In the genomic region with DNA sequence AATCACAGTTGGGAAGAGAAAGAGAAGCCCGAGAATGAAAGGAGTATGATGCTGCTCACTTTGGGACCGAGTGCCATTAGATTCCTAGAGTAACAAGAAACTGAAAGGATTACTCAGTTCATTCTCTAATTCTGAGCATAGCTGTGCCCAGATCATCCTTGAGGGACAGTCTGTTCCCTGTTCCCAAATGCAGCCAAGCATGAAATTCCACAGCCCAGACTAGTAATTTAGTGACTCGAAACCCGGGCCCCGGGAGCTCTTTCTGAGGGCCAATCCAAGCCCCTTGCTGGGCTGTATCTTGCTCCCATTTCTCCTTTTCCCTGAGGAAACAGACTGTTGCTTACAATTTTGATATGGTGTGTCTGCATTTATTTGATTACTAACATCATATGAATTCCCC, we compare ENCODE assay signal across 20 cellular contexts. TPM values are rescaled to one million over a fixed set of nuclear protein-coding genes. Genes with fewer than 3 reads are reported as not detected.
DNase-seq lines count a peak whose midpoint lies in the region; TF ChIP-seq lines count a peak whose summit lies in the region.
"Had no signal": no experiment of that assay in that cellular context is flagged by ENCODE, and none has a peak within 500 bp of the region (broad histone marks: within the 10 kb centered on the region; RNA-seq: fewer than 3 reads in every experiment).

No MANE protein-coding gene starts in this region.

- H3K9ac ChIP-seq in BLaER1 = no peak overlapping the region
- H3K9ac ChIP-seq: SK-N-SH had no signal

- H3K27ac ChIP-seq in BLaER1 (peak overlapping the region; percentile 90; the same call in 1 of the 2 replicates), ascending aorta (peak overlapping the region; percentile 6 to 41)

- peaks cover 6% of the 10 kb centered on the region; the same call in 1 of the 2 replicates for H3K36me3 ChIP-seq in BLaER1
- no peaks in the 10 kb centered on the region for H3K36me3 ChIP-seq in ascending aorta

- H4K20me1 ChIP-seq in BLaER1 = no peaks in the 10 kb centered on the region

- H3K9me3 ChIP-seq in BLaER1 (peaks cover 23% of the 10 kb centered on the region), ascending aorta (no peaks in the 10 kb centered on the region)

- TF ChIP-seq CTCF in ascending aorta (IDR thresholded peaks at IDR 0.05) = no peak

- peak overlapping the region; percentile 78 for H3K4me2 ChIP-seq in BLaER1
- H3K4me2 ChIP-seq: GM23338, SK-N-SH had no signal

- H3K27me3 ChIP-seq in BLaER1 = no peaks in the 10 kb centered on the region
- H3K27me3 ChIP-seq in ascending aorta = no peaks in the 10 kb centered on the region

- intact Hi-C loops in ascending aorta (cut with DNase I) = no loop called here

- H3K4me3 ChIP-seq in BLaER1 (no peak overlapping the region; the same call in 1 of the 2 replicates), ascending aorta (no peak overlapping the region)
- H3K4me3 ChIP-seq: GM23338 had no signal

- DNase-seq in LHCN-M2 (ENCODE audit: low read depth) (peak; percentile 17), ascending aorta (ENCODE audit: low spot score in 2 of 2) (peak in 1 of 2 donors; percentile 72), renal cortical epithelial cell (ENCODE audit: low read depth) (peak; percentile 59), HCEC 1CT (no peak), DMS 273 (lab: John Stamatoyannopoulos, UW; ENCODE audit: unreplicated experiment) (no peak), NCI-H1092 treated with DMSO at 0.1 percent for 48 hours (lab: John Stamatoyannopoulos, UW) (no peak)
- DNase-seq in activated CD8-positive, alpha-beta memory T cell treated with anti-CD3 and anti-CD28 coated beads for 24 hours = no peak
- DNase-seq: CD8-positive, alpha-beta T cell; KG1; NCI-H1048; NCI-H1436 treated with DMSO at 0.1 percent for 48 hours; NCI-H2029; NCI-H2171 treated with DMSO at 0.1 percent for 48 hours; NCI-H446 treated with DMSO at 0.1 percent for 48 hours; OCI-M1; RPMI8226; SHP77 treated with DMSO at 0.1 percent for 48 hours; SK-N-SH had no signal

- peaks cover 88% of the 10 kb centered on the region for H3K4me1 ChIP-seq in BLaER1
- peaks cover 4 to 12% of the 10 kb centered on the region in 2 donors for H3K4me1 ChIP-seq in ascending aorta

RNA-seq across cellular contexts. Expression of gene ETS2, which starts 30.0 kb away (rescaled TPM):
- total RNA-seq in LHCN-M2 (2014; rRNA removed) (7.3 and 8.5 TPM in 2 replicates), ascending aorta (113 TPM), renal cortical epithelial cell (20.8 and 35.3 TPM in 2 replicates)
- polyA plus RNA-seq in LHCN-M2 (2012) = 8.9 TPM

Comparison
In these comparisons a context has a peak if more than half of its experiments do, and no peak if none do; other contexts are left out.
1. DNase-seq: peak in LHCN-M2 (single experiment) and renal cortical epithelial cell (single experiment); none in HCEC 1CT (single experiment), DMS 273 (single experiment), NCI-H1092 treated with DMSO at 0.1 percent for 48 hours (single experiment) and activated CD8-positive, alpha-beta memory T cell treated with anti-CD3 and anti-CD28 coated beads for 24 hours (single experiment).